In the genomic region with DNA sequence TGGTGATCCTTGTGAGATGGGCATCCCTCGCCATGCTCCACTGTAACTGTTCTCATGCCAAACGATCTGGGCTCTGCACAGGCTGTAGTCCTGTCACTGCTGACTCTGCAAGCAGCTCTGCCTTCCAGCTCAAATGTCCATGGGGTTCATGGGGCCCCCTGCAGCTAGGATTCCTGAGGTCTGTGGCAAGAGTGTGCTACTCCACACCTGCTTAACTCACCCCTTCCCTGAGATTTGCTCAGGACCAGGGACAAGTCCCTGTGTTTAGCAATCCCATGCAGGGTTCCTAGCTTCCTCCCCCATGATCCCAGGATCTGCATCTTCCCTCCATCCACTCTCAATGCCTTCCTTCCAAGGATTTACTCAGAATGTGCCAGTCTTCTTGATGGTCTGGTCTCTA, we compare ENCODE assay signal across 29 cellular contexts.
"Had no signal": no experiment of that assay in that cellular context is flagged by ENCODE, and none has a peak within 500 bp of the region (broad histone marks: within the 10 kb centered on the region; RNA-seq: fewer than 3 reads in every experiment).

No MANE protein-coding gene starts in this region.

- FAIRE-seq: islet of Langerhans, kidney, urothelium cell line had no signal

- H3K9me3 ChIP-seq: ovary, right lobe of liver, suprapubic skin, thoracic aorta, upper lobe of right lung had no signal

- H3K4me3 ChIP-seq: left lung, lower lobe of right lung, neural progenitor cell, ovary, right atrium auricular region, right lobe of liver, smooth muscle cell, suprapubic skin, thoracic aorta, tibial artery, upper lobe of right lung had no signal

- H3K9ac ChIP-seq: neural progenitor cell had no signal

- H3K4me3 Mint-ChIP-seq: immature natural killer cell; mesothelial cell of epicardium; naive B cell; natural killer cell; nephron progenitor cell; neural progenitor cell; stimulated activated naive B cell treated with anti-CD40 and anti-IgM and Interleukin-4, amounts not matched to agents 10 μg/mL and 1 μg/mL and 100 μg/mL, for 72 hours; stimulated activated naive CD8-positive, alpha-beta T cell treated with anti-CD3 and anti-CD28 coated beads, Interleukin-15, Interleukin-2, amounts not matched to agents 100 ng/mL and 50 ng/mL, for 24 hours had no signal

- H3K4me2 ChIP-seq: neural progenitor cell, smooth muscle cell had no signal

- DNase-seq: hypothalamus; immature natural killer cell; kidney; left colon; left lung; lower lobe of right lung; mammary epithelial cell; mesenchymal stem cell; naive B cell; natural killer cell; nephron progenitor cell; ovary; right lobe of liver; stimulated activated CD4-positive, alpha-beta T cell treated with anti-CD3 and anti-CD28 coated beads, Interleukin-1b, Interleukin-23, amount 100 ng/mL, for 48 hours; stimulated activated CD4-positive, alpha-beta T cell treated with anti-CD3 and anti-CD28 coated beads, Interleukin-2, amount 100 ng/mL, for 48 hours; stimulated activated naive B cell treated with anti-CD40 and anti-IgM and Interleukin-4, amounts not matched to agents 10 μg/mL and 1 μg/mL and 100 μg/mL, for 72 hours; tibial artery; trophoblast cell; upper lobe of right lung had no signal

- H3K36me3 Mint-ChIP-seq: immature natural killer cell, mesothelial cell of epicardium, natural killer cell, neural progenitor cell had no signal

- H3K27ac ChIP-seq: left lung, lower lobe of right lung, neural progenitor cell, ovary, right atrium auricular region, right lobe of liver, suprapubic skin, thoracic aorta, tibial artery, upper lobe of right lung had no signal

- H3K27ac Mint-ChIP-seq: immature natural killer cell; mesothelial cell of epicardium; naive B cell; natural killer cell; nephron progenitor cell; neural progenitor cell; progenitor cell of endocrine pancreas; stimulated activated naive B cell treated with anti-CD40 and anti-IgM and Interleukin-4, amounts not matched to agents 10 μg/mL and 1 μg/mL and 100 μg/mL, for 72 hours; stimulated activated naive CD8-positive, alpha-beta T cell treated with anti-CD3 and anti-CD28 coated beads, Interleukin-15, Interleukin-2, amounts not matched to agents 100 ng/mL and 50 ng/mL, for 24 hours had no signal

- ATAC-seq: left colon; left lung; lower lobe of right lung; natural killer cell; right lobe of liver; stimulated activated naive B cell treated with anti-CD40 and anti-IgM and Interleukin-4, amounts not matched to agents 10 μg/mL and 1 μg/mL and 100 μg/mL, for 72 hours had no signal

- H2AFZ ChIP-seq: neural progenitor cell had no signal

- H3K27me3 ChIP-seq: left lung, neural progenitor cell, ovary, right atrium auricular region, right lobe of liver, suprapubic skin, tibial artery, upper lobe of right lung had no signal

- H3K36me3 ChIP-seq: left lung, lower lobe of right lung, neural progenitor cell, ovary, right atrium auricular region, right lobe of liver, suprapubic skin, thoracic aorta, tibial artery, upper lobe of right lung had no signal

- H3K4me1 Mint-ChIP-seq: immature natural killer cell; mesothelial cell of epicardium; naive B cell; natural killer cell; nephron progenitor cell; neural progenitor cell; stimulated activated naive B cell treated with anti-CD40 and anti-IgM and Interleukin-4, amounts not matched to agents 10 μg/mL and 1 μg/mL and 100 μg/mL, for 72 hours had no signal

- H3K4me1 ChIP-seq: left lung, lower lobe of right lung, neural progenitor cell, right atrium auricular region, right lobe of liver, suprapubic skin, tibial artery, upper lobe of right lung had no signal

- H3K27me3 Mint-ChIP-seq: naive B cell; stimulated activated naive B cell treated with anti-CD40 and anti-IgM and Interleukin-4, amounts not matched to agents 10 μg/mL and 1 μg/mL and 100 μg/mL, for 72 hours; stimulated activated naive CD8-positive, alpha-beta T cell treated with anti-CD3 and anti-CD28 coated beads, Interleukin-15, Interleukin-2, amounts not matched to agents 100 ng/mL and 50 ng/mL, for 24 hours had no signal
